Comparison of ENCODE assay signal across 15 cellular contexts in the genomic region with DNA sequence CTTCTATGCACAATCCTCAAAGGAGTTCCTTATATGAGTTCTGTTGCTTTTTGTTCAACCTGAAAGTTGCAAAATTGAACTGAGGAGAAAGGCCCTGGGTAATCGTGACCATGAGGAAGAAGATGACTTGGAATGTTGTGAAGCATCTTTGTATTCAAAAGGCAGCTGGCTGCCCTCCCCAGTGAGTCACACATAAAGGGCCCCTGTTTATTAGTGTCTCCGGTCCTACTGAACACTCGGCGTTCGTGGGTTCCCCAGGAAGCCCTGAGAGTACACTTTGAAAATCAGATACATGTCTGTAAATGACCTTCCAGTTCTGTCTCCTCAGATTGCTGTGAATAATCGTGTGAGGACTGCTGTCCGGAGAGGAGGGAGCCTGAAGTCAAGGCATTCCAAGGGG.
DNase-seq lines count a peak whose midpoint lies in the region; ATAC-seq and TF ChIP-seq lines count a peak whose summit lies in the region.
"Had no signal": no experiment of that assay in that cellular context is flagged by ENCODE, and none has a peak within 500 bp of the region (broad histone marks: within the 10 kb centered on the region; RNA-seq: fewer than 3 reads in every experiment).

No MANE protein-coding gene starts in this region.

- H3K27me3 ChIP-seq in brain microvascular endothelial cell (replicated peaks) (no peaks in the 10 kb centered on the region), smooth muscle cell (ENCODE audit: low read depth) (no peaks in the 10 kb centered on the region)
- H3K27me3 ChIP-seq: body of pancreas, upper lobe of left lung had no signal

- H3F3A ChIP-seq in smooth muscle cell (ENCODE audit: low read depth) = no peaks in the 10 kb centered on the region

- H3K4me2 ChIP-seq in smooth muscle cell = peak overlapping the region; percentile 51

- 31% methylated on average over 7 of the region's 7 CpGs for WGBS in smooth muscle cell (ENCODE audit: low lambda C conversion rate)

- H3K4me3 ChIP-seq in HEK293 (ENCODE audit: low read depth, low read length) (no peak overlapping the region), brain microvascular endothelial cell (ENCODE audit: low read depth, low read length) (no peak overlapping the region), smooth muscle cell (no peak overlapping the region)
- H3K4me3 ChIP-seq: body of pancreas, coronary artery, K562, upper lobe of left lung had no signal

- H3K9ac ChIP-seq in smooth muscle cell (ENCODE audit: low read depth) = no peak overlapping the region

- TF ChIP-seq CTCF in HEK293 (tag by site-specific recombination; IDR thresholded peaks at IDR 0.05) = no peak
- no peak for TF ChIP-seq CTCF in brain microvascular endothelial cell (IDR thresholded peaks at IDR 0.05; ENCODE audit: low read depth, low read length, missing control alignments)
- no peak for TF ChIP-seq CTCF in smooth muscle cell (IDR thresholded peaks at IDR 0.05; ENCODE audit: borderline replicate concordance, insufficient read depth, poor library complexity, severe bottlenecking)

- CTCF ChIA-PET in HEK293 (lab: Yijun Ruan, JAX) = interaction anchor here (1.3 to 2.1 kb wide), 3 partner anchors 9 to 17 kb away, joined by 3 to 6 read pairs (median 4); no protein-coding TSS in a partner anchor

- peak overlapping the region; percentile 62 for H2AFZ ChIP-seq in smooth muscle cell (ENCODE audit: low read depth)

- POLR2A ChIA-PET in HEK293 (lab: Yijun Ruan, JAX) = no interaction called here

- no peaks in the 10 kb centered on the region for H3K79me2 ChIP-seq in smooth muscle cell (ENCODE audit: low read depth)

- in situ Hi-C loops in brain microvascular endothelial cell (cut with HindIII; ENCODE audit: low pct_ligation_motif_present, low sequenced_read_pairs) = no loop called here

- H3K4me1 ChIP-seq in HEK293 (ENCODE audit: control insufficient read depth, insufficient read depth, low read length) (no peaks in the 10 kb centered on the region), smooth muscle cell (ENCODE audit: low read depth) (no peaks in the 10 kb centered on the region)
- H3K4me1 ChIP-seq: upper lobe of left lung had no signal

- no peaks in the 10 kb centered on the region for H4K20me1 ChIP-seq in smooth muscle cell (ENCODE audit: low read depth)

- DNase-seq in brain microvascular endothelial cell (peak; percentile 4), midbrain (lab: John Stamatoyannopoulos, UW) (peak; percentile 17), smooth muscle cell (lab: John Stamatoyannopoulos, UW; ENCODE audit: unreplicated experiment) (no peak), cerebellar cortex (ENCODE audit: low spot score) (no peak)
- no peak for DNase-seq in activated CD4-positive, CD25-positive, alpha-beta regulatory T cell treated with anti-CD3 and anti-CD28 coated beads, Interleukin-2, amount 50 U/mL, for 72 hours
- DNase-seq: body of pancreas, H9, NCI-H2171, upper lobe of left lung had no signal

- no peaks in the 10 kb centered on the region for H3K36me3 ChIP-seq in HEK293 (ENCODE audit: control insufficient read depth in 2 of 2, insufficient read depth in 1 of 2, low read length in 2 of 2)
- no peaks in the 10 kb centered on the region for H3K36me3 ChIP-seq in brain microvascular endothelial cell (replicated peaks)
- H3K36me3 ChIP-seq in smooth muscle cell (ENCODE audit: low read depth) = no peaks in the 10 kb centered on the region
- H3K36me3 ChIP-seq: upper lobe of left lung had no signal

- no peak for ATAC-seq in HG03469 (IDR thresholded peaks at IDR 0.05; ENCODE audit: unreplicated experiment)
- ATAC-seq: body of pancreas, K562, SK-N-SH treated with all-trans-retinoic acid at 6 μM for 48 hours had no signal

- no peak overlapping the region for H3K27ac ChIP-seq in HEK293 (ENCODE audit: extremely low read depth, low read depth, low read length)
- no peak overlapping the region for H3K27ac ChIP-seq in brain microvascular endothelial cell
- H3K27ac ChIP-seq in smooth muscle cell (ENCODE audit: low read depth) = no peak overlapping the region
- H3K27ac ChIP-seq: body of pancreas, C4-2B, coronary artery, upper lobe of left lung had no signal

- H3K9me3 ChIP-seq in HEK293 (ENCODE audit: control insufficient read depth, insufficient read depth, low read depth, low read length) = no peaks in the 10 kb centered on the region
- H3K9me3 ChIP-seq in smooth muscle cell (replicated peaks; ENCODE audit: low read depth) = no peaks in the 10 kb centered on the region
- H3K9me3 ChIP-seq: body of pancreas had no signal

TF ChIP-seq in HEK293, 187 proteins besides CTCF, POLR2A, EP300 and RAD21:
- peak; percentile 51; the same call in 1 of the 2 replicates for TF ChIP-seq ZNF549 (tag by site-specific recombination; IDR thresholded peaks at IDR 0.05)
- TF ChIP-seq, protein P1, sequence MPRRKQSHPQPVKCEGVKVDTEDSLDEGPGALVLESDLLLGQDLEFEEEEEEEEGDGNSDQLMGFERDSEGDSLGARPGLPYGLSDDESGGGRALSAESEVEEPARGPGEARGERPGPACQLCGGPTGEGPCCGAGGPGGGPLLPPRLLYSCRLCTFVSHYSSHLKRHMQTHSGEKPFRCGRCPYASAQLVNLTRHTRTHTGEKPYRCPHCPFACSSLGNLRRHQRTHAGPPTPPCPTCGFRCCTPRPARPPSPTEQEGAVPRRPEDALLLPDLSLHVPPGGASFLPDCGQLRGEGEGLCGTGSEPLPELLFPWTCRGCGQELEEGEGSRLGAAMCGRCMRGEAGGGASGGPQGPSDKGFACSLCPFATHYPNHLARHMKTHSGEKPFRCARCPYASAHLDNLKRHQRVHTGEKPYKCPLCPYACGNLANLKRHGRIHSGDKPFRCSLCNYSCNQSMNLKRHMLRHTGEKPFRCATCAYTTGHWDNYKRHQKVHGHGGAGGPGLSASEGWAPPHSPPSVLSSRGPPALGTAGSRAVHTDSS (tag by site-specific recombination; IDR thresholded peaks at IDR 0.05) = no peak

Comparison
In these comparisons a context has a peak if more than half of its experiments do, and no peak if none do; other contexts are left out.
1. DNase-seq: peak in brain microvascular endothelial cell (single experiment) and midbrain (single experiment); none in smooth muscle cell (single experiment), cerebellar cortex (single experiment) and activated CD4-positive, CD25-positive, alpha-beta regulatory T cell treated with anti-CD3 and anti-CD28 coated beads, Interleukin-2, amount 50 U/mL, for 72 hours (single experiment).